Comparison of ENCODE assay signal across 8 cellular contexts in the genomic region with DNA sequence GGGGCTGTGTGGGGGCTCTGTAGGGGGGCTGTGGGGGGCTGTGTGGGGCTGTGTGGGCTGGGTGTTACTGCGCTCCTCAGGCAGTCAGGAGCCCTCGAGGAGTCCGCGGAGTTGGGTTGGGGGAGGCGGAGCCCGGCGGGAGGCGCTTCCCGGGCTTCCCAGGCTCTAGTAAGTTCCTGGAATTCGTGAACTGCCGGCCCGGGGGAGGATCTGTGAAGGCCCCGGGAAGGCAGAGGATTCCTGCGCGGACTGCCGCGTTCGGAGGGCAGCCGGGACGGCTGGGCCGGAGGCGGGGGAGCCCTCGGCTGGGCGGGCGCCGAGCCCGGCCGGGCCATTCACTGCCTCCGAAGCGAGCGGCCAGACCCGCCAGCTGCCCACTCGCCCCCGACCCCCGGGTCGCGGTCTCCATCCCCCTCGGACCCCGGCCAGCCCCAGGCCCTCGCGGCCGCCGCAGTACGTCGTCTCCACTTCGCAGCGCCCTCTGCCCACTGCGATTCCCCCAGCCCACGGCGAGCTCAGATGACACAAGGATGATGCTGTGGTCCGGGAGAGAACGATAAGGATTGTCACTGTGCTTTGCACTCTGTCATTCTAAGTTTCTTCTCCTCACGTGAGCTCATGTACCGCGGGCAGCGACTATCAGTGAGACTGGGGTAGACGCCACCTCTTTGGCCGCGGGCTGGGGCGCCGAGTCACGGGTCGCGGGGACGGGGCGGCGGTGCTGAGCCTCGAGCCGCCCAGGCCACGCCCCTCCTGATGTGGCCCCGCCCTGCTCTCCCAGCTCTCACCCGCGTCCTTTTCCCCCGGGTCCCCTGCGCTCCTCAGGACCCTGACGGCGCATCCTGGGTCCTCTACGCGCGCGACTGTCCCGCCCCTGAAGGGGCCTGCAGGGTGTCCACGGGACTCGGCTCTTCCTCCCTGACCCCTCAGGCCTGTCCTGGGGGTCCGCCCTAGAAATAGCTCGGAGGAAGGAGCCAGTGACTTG.
DNase-seq lines count a peak whose midpoint lies in the region; ATAC-seq, FAIRE-seq and TF ChIP-seq lines count a peak whose summit lies in the region.

No MANE protein-coding gene starts in this region.

- intact Hi-C loops in K562 (cut with micrococcal nuclease), result no loop called here

- H3K79me2 ChIP-seq in DOHH2 (ENCODE audit: control insufficient read depth, low read length) (no peaks in the 10 kb centered on the region), K562 (ENCODE audit: control insufficient read depth, insufficient read depth, low read length) (no peaks in the 10 kb centered on the region)

- peak overlapping the region; percentile 71 for H2AFZ ChIP-seq in K562 (ENCODE audit: low read depth, low read length)

- TF ChIP-seq CTCF in DOHH2 (IDR thresholded peaks at IDR 0.05; ENCODE audit: low read depth, low read length, poor library complexity, severe bottlenecking) (peak; percentile 31), K562 (IDR thresholded peaks at IDR 0.05 in 2 of 3, conservative IDR thresholded peaks at IDR 0.05 in 1 of 3; ENCODE audit: insufficient read depth in 2 of 3, low read depth in 1 of 3, low read length in 3 of 3) (no peak)

- peak; percentile 88 for ATAC-seq in GM21529 (IDR thresholded peaks at IDR 0.05; ENCODE audit: unreplicated experiment)
- ATAC-seq in K562, result peak; percentile 92

- H3K4me1 ChIP-seq in DOHH2 (ENCODE audit: control insufficient read depth, low read length) (peaks cover 33% of the 10 kb centered on the region), K562 (replicated peaks in 1 of 2; ENCODE audit: control insufficient read depth in 2 of 2, insufficient read depth in 2 of 2, low read length in 2 of 2) (peaks cover 0 to 23% of the 10 kb centered on the region in 2 experiments; a peak in 3 of 5 replicates), iPS-20b (ENCODE audit: insufficient read depth, low read length) (peaks cover 3% of the 10 kb centered on the region; the same call in 1 of the 2 replicates)

- whole genome bisulfite sequencing in K562 (ENCODE audit: insufficient coverage, low coverage, missing lambda C conversion rate), result 1% methylated on average over 55 of the region's 86 CpGs

- no peak for TF ChIP-seq POLR2A in K562 (conservative IDR thresholded peaks at IDR 0.05)

- H3K4me3 ChIP-seq in DOHH2 (ENCODE audit: low read length) (peak overlapping the region; percentile 82), K562 (peak overlapping the region; percentile 25), iPS-20b (ENCODE audit: low read length) (peak overlapping the region; percentile 84), skin epidermis (peak overlapping the region; percentile 36 to 68 (median 56))

- no peaks in the 10 kb centered on the region for H3K36me3 ChIP-seq in DOHH2 (ENCODE audit: control insufficient read depth, low read length)
- no peaks in the 10 kb centered on the region for H3K36me3 ChIP-seq in K562 (ENCODE audit: control insufficient read depth, insufficient read depth, low read length)
- H3K36me3 ChIP-seq in iPS-20b (ENCODE audit: insufficient read depth, low read depth, low read length), result no peaks in the 10 kb centered on the region

- POLR2A ChIA-PET in K562 (lab: Yijun Ruan, JAX), result interaction anchor here (0.5 kb wide), 1 partner anchor 50 kb away, joined by 4 read pairs; no protein-coding TSS in a partner anchor

- BruUV-seq in K562 (replicated peaks; lab: Mats Ljungman, UMichigan), result no TSS peak

- peak overlapping the region in 1 of 2 experiments; percentile 83; a peak in 2 of 4 replicates for H3K9ac ChIP-seq in K562 (ENCODE audit: insufficient read depth in 1 of 2, low read depth in 2 of 2, low read length in 2 of 2)
- no peak overlapping the region for H3K9ac ChIP-seq in iPS-20b (ENCODE audit: low read depth, low read length)

- CTCF ChIA-PET in K562 (lab: Yijun Ruan, JAX; ENCODE audit: low intra/inter-chr PET ratio), result interaction anchor here (0.5 kb wide), 1 partner anchor 64 kb away, joined by 3 read pairs; no protein-coding TSS in a partner anchor

- no peak for TF ChIP-seq RAD21 in K562 (CRISPR knock-in tag; conservative IDR thresholded peaks at IDR 0.05 in 1 of 2, IDR thresholded peaks at IDR 0.05 in 1 of 2)

- DNase-seq in HuH-7.5 (ENCODE audit: low spot score), result peak; percentile 59
- DNase-seq in UCSD-AML1 (lab: John Stamatoyannopoulos, UW; ENCODE audit: unreplicated experiment), result peak; percentile 64
- peak; percentile 71 to 89 (median 81) for DNase-seq in K562 (ENCODE audit: extremely low read depth in 1 of 4, low spot score in 3 of 4)
- no peak for DNase-seq in putamen (ENCODE audit: low spot score)

- in situ Hi-C loops in K562 (cut with MboI), result no loop called here

- no peaks in the 10 kb centered on the region for H3K9me2 ChIP-seq in DOHH2 (replicated peaks; ENCODE audit: control insufficient read depth, low read length)

- H3K9me1 ChIP-seq in K562 (ENCODE audit: control insufficient read depth, insufficient read depth, low read length), result no peaks in the 10 kb centered on the region

- peaks cover 4% of the 10 kb centered on the region for H3F3A ChIP-seq in DOHH2 (ENCODE audit: control insufficient read depth, insufficient read depth)

- peak; percentile 37 for FAIRE-seq in K562 (lab: Jason Lieb, UNC)

- peaks cover 20% of the 10 kb centered on the region for H3K27me3 ChIP-seq in DOHH2 (ENCODE audit: control insufficient read depth, low read length)
- peaks cover 6 to 8% of the 10 kb centered on the region in 2 experiments for H3K27me3 ChIP-seq in K562 (ENCODE audit: control insufficient read depth in 2 of 2, insufficient read depth in 2 of 2, low read length in 2 of 2)
- H3K27me3 ChIP-seq in iPS-20b (ENCODE audit: insufficient read depth, low read length), result peaks cover 32% of the 10 kb centered on the region

- H3K9me3 ChIP-seq in DOHH2 (ENCODE audit: control insufficient read depth, insufficient read depth, low read length), result no peaks in the 10 kb centered on the region
- no peaks in the 10 kb centered on the region for H3K9me3 ChIP-seq in K562 (replicated peaks; ENCODE audit: control insufficient read depth, insufficient read depth, low read depth, low read length)
- no peaks in the 10 kb centered on the region; the same call in 1 of the 2 replicates for H3K9me3 ChIP-seq in iPS-20b (ENCODE audit: insufficient read depth, low read depth, low read length)

- H3K4me2 ChIP-seq in DOHH2 (ENCODE audit: low read length) (peak overlapping the region; percentile 98), K562 (ENCODE audit: insufficient read depth, low read length) (peak overlapping the region; percentile 73)

- no peak for TF ChIP-seq EP300 in K562 (IDR thresholded peaks at IDR 0.05; ENCODE audit: low read length)

- no peak overlapping the region for H3K27ac ChIP-seq in DOHH2 (ENCODE audit: low read depth, low read length)
- H3K27ac ChIP-seq in K562 (ENCODE audit: extremely low read depth, low read depth, low read length), result no peak overlapping the region
- no peak overlapping the region for H3K27ac ChIP-seq in iPS-20b (ENCODE audit: low read length)
- H3K27ac ChIP-seq in skin epidermis, result peak overlapping the region; percentile 65 to 98 (median 89)

- H4K20me1 ChIP-seq in DOHH2 (ENCODE audit: control insufficient read depth, insufficient read depth, low read depth, low read length) (no peaks in the 10 kb centered on the region), K562 (replicated peaks; ENCODE audit: control insufficient read depth, insufficient read depth, low read length) (no peaks in the 10 kb centered on the region)

TF ChIP-seq in K562, 482 proteins besides CTCF, POLR2A, EP300 and RAD21 (continues in another document):
- TF ChIP-seq, protein P1, sequence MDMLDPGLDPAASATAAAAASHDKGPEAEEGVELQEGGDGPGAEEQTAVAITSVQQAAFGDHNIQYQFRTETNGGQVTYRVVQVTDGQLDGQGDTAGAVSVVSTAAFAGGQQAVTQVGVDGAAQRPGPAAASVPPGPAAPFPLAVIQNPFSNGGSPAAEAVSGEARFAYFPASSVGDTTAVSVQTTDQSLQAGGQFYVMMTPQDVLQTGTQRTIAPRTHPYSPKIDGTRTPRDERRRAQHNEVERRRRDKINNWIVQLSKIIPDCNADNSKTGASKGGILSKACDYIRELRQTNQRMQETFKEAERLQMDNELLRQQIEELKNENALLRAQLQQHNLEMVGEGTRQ (CRISPR knock-in tag; IDR thresholded peaks at IDR 0.05), result peak; percentile 41
- TF ChIP-seq PHF8 (IDR thresholded peaks at IDR 0.05; ENCODE audit: borderline replicate concordance, low read length) (peak; percentile 32; the same call in 1 of the 2 replicates), ATF1 (CRISPR knock-in tag; IDR thresholded peaks at IDR 0.05) (no peak), ATF1 (tag; IDR thresholded peaks at IDR 0.05) (peak; percentile 56), HCFC1 (IDR thresholded peaks at IDR 0.05; ENCODE audit: low read depth, low read length) (no peak), ARID1B (IDR thresholded peaks at IDR 0.05) (no peak), CREB1 (IDR thresholded peaks at IDR 0.05) (no peak), CREB1 (CRISPR knock-in tag; IDR thresholded peaks at IDR 0.05) (0 out of 2 replicates have a peak, but pooled peaks have one; percentile 28), SP1 (CRISPR knock-in tag; IDR thresholded peaks at IDR 0.05) (0 out of 2 replicates have a peak, but pooled peaks have one; percentile 18)
- TF ChIP-seq, protein P2, sequence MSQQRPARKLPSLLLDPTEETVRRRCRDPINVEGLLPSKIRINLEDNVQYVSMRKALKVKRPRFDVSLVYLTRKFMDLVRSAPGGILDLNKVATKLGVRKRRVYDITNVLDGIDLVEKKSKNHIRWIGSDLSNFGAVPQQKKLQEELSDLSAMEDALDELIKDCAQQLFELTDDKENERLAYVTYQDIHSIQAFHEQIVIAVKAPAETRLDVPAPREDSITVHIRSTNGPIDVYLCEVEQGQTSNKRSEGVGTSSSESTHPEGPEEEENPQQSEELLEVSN (IDR thresholded peaks at IDR 0.05; ENCODE audit: borderline replicate concordance in 1 of 2, extremely low read depth in 1 of 2, insufficient read depth in 1 of 2, insufficient read length in 1 of 2, low read depth in 1 of 2, low read length in 1 of 2, poor library complexity in 1 of 2, severe bottlenecking in 1 of 2), result peak in 1 of 2 experiments; percentile 25
- TF ChIP-seq, protein P3, sequence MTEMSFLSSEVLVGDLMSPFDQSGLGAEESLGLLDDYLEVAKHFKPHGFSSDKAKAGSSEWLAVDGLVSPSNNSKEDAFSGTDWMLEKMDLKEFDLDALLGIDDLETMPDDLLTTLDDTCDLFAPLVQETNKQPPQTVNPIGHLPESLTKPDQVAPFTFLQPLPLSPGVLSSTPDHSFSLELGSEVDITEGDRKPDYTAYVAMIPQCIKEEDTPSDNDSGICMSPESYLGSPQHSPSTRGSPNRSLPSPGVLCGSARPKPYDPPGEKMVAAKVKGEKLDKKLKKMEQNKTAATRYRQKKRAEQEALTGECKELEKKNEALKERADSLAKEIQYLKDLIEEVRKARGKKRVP (CRISPR knock-in tag; IDR thresholded peaks at IDR 0.05), result no peak

Comparison
In these comparisons a context has a peak if more than half of its experiments do, and no peak if none do; other contexts are left out.
1. H3K27ac ChIP-seq: peak in skin epidermis (21 of 21); none in DOHH2 (single experiment), K562 (single experiment) and iPS-20b (single experiment).
2. H3K4me3 ChIP-seq: peak in every context shown above with its lines; median percentile 84 in iPS-20b; 82 in DOHH2; 56 in skin epidermis; 25 in K562.